Comparison of ENCODE assay signal across 1 cellular context in the genomic region with DNA sequence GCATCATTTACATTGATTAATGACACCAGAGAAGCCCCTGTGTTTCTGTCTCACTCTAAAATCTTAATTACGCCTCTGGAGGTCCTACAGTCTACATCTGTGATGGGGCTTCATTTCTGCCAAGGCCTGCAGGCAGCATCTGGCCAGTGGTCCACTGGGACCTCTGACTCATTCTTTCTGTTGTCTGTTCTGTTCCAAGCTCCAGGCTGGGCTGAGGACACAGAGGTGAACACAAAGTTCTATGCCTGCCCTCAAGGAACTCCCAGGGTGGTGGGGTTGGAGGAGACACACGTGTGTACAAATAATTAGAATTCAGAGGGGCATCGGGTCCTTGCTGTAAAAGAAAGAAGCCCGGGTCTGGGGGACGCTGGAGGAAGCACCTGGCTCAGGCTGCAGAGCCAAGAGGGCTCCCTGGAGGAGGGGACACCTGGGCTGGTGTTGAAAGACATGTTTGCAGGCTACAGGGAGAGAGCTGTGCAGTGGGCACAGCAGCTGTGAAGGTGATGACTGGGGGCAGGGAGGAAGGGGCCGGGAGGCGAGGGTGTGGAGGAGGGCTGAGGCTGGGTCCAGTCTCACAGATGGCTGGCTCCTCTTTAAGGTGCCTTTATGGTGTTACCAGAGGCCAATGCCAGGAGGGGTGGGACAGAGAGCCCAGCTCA.
TF ChIP-seq lines count a peak whose summit lies in the region.

No MANE protein-coding gene starts in this region.

TF ChIP-seq in K562, 482 proteins besides CTCF, POLR2A, EP300 and RAD21:
- TF ChIP-seq MAZ (CRISPR knock-in tag; conservative IDR thresholded peaks at IDR 0.05 in 1 of 2, IDR thresholded peaks at IDR 0.05 in 1 of 2) (no peak), FOXJ2 (tag; IDR thresholded peaks at IDR 0.05) (no peak), ZFP36 (IDR thresholded peaks at IDR 0.05; ENCODE audit: low read depth, low read length, partially characterized antibody) (peak; percentile 33), FOS (IDR thresholded peaks at IDR 0.05; ENCODE audit: extremely low read depth, insufficient read length) (no peak)
- TF ChIP-seq, protein P1, sequence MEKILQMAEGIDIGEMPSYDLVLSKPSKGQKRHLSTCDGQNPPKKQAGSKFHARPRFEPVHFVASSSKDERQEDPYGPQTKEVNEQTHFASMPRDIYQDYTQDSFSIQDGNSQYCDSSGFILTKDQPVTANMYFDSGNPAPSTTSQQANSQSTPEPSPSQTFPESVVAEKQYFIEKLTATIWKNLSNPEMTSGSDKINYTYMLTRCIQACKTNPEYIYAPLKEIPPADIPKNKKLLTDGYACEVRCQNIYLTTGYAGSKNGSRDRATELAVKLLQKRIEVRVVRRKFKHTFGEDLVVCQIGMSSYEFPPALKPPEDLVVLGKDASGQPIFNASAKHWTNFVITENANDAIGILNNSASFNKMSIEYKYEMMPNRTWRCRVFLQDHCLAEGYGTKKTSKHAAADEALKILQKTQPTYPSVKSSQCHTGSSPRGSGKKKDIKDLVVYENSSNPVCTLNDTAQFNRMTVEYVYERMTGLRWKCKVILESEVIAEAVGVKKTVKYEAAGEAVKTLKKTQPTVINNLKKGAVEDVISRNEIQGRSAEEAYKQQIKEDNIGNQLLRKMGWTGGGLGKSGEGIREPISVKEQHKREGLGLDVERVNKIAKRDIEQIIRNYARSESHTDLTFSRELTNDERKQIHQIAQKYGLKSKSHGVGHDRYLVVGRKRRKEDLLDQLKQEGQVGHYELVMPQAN (IDR thresholded peaks at IDR 0.05; ENCODE audit: borderline replicate concordance), result no peak
- TF ChIP-seq, protein P2, sequence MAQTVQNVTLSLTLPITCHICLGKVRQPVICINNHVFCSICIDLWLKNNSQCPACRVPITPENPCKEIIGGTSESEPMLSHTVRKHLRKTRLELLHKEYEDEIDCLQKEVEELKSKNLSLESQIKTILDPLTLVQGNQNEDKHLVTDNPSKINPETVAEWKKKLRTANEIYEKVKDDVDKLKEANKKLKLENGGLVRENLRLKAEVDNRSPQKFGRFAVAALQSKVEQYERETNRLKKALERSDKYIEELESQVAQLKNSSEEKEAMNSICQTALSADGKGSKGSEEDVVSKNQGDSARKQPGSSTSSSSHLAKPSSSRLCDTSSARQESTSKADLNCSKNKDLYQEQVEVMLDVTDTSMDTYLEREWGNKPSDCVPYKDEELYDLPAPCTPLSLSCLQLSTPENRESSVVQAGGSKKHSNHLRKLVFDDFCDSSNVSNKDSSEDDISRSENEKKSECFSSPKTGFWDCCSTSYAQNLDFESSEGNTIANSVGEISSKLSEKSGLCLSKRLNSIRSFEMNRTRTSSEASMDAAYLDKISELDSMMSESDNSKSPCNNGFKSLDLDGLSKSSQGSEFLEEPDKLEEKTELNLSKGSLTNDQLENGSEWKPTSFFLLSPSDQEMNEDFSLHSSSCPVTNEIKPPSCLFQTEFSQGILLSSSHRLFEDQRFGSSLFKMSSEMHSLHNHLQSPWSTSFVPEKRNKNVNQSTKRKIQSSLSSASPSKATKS (CRISPR knock-in tag; IDR thresholded peaks at IDR 0.05), result no peak
